15 cellular contexts compared by ENCODE assay signal in genomic region chr17:79495665-79496064, GRCh38.
DNase-seq lines count a peak whose midpoint lies in the region; ATAC-seq lines count a peak whose summit lies in the region.
"Had no signal": no experiment of that assay in that cellular context is flagged by ENCODE, and none has a peak within 500 bp of the region (broad histone marks: within the 10 kb centered on the region; RNA-seq: fewer than 3 reads in every experiment).

No MANE protein-coding gene starts in this region.

- peak; percentile 57 for ATAC-seq in stimulated activated naive CD8-positive, alpha-beta T cell treated with anti-CD3 and anti-CD28 coated beads, Interleukin-15, amount 100 ng/mL, for 72 hours
- no peak for ATAC-seq in stimulated activated naive CD8-positive, alpha-beta T cell treated with anti-CD3 and anti-CD28 coated beads, Interleukin-15, Interleukin-2, amounts not matched to agents 100 U/mL and 50 U/mL, for 24 hours
- no peak for ATAC-seq in HG02970 (IDR thresholded peaks at IDR 0.05; ENCODE audit: low FRiP score, unreplicated experiment)
- ATAC-seq: K562 had no signal

- no peaks in the 10 kb centered on the region for H3K79me1 ChIP-seq in neuronal stem cell (ENCODE audit: low read depth, low read length)

- no peak overlapping the region for H3K9ac ChIP-seq in neuronal stem cell (ENCODE audit: low read depth, low read length, poor library complexity)

- H4K8ac ChIP-seq in neuronal stem cell (ENCODE audit: low read depth, low read length), result no peak overlapping the region

- no peak for DNase-seq in stimulated activated naive CD8-positive, alpha-beta T cell treated with anti-CD3 and anti-CD28 coated beads, Interleukin-15, amount 100 ng/mL, for 72 hours
- DNase-seq in stimulated activated naive CD8-positive, alpha-beta T cell treated with anti-CD3 and anti-CD28 coated beads, Interleukin-15, Interleukin-2, amounts not matched to agents 100 U/mL and 50 U/mL, for 24 hours, result no peak
- DNase-seq in NCI-H524 treated with DMSO at 0.1 percent for 48 hours (lab: John Stamatoyannopoulos, UW), result peak; percentile 89
- no peak for DNase-seq in neuronal stem cell (ENCODE audit: low spot score)
- DNase-seq in activated naive CD4-positive, alpha-beta T cell treated with anti-CD3 and anti-CD28 coated beads, Interleukin-2, amount 10 ng/mL, durations not matched to agents 7 days and 5 days, result no peak
- DNase-seq in activated CD4-positive, alpha-beta T cell treated with anti-CD3 and anti-CD28 coated beads for 48 hours, result no peak
- DNase-seq: C1 segment of cervical spinal cord; Calu3; CD4-positive, alpha-beta T cell; DMS53; GF-D8; HCEC 1CT had no signal

- CTCF ChIA-PET in activated naive CD4-positive, alpha-beta T cell treated with anti-CD3 and anti-CD28 coated beads, Interleukin-2, amount 10 ng/mL, durations not matched to agents 7 days and 5 days (lab: Charles Lee), result no interaction called here

- peak overlapping the region; percentile 47 for H2AK5ac ChIP-seq in neuronal stem cell (ENCODE audit: low read depth, low read length)

- H3K4me1 ChIP-seq in neuronal stem cell (ENCODE audit: control insufficient read depth in 2 of 2, insufficient read depth in 1 of 2, low read depth in 1 of 2, low read length in 2 of 2), result peaks cover 0 to 2% of the 10 kb centered on the region in 2 donors

- H3K4me2 ChIP-seq in neuronal stem cell (ENCODE audit: insufficient read depth, low read length, poor library complexity, severe bottlenecking), result no peak overlapping the region

- peaks cover 23% of the 10 kb centered on the region for H3K27me3 Mint-ChIP-seq in stimulated activated naive CD8-positive, alpha-beta T cell treated with anti-CD3 and anti-CD28 coated beads, Interleukin-15, amount 100 ng/mL, for 72 hours
- H3K27me3 Mint-ChIP-seq in activated naive CD4-positive, alpha-beta T cell treated with anti-CD3 and anti-CD28 coated beads, Interleukin-2, amount 10 ng/mL, durations not matched to agents 7 days and 5 days, result no peaks in the 10 kb centered on the region

- no peak overlapping the region for H2BK5ac ChIP-seq in neuronal stem cell (ENCODE audit: low read length)

- H4K91ac ChIP-seq in neuronal stem cell (ENCODE audit: low read depth, low read length, poor library complexity), result no peak overlapping the region

- H3K36me3 ChIP-seq in neuronal stem cell (replicated peaks in 1 of 2; ENCODE audit: control insufficient read depth in 2 of 2, insufficient read depth in 2 of 2, low read length in 2 of 2), result no peaks in the 10 kb centered on the region

- no peak overlapping the region for H3K4me3 ChIP-seq in neuronal stem cell (ENCODE audit: low read length in 2 of 2)
- H3K4me3 ChIP-seq: K562 had no signal

- peak overlapping the region; percentile 75 for H3K18ac ChIP-seq in neuronal stem cell (ENCODE audit: low read length)

- H2BK15ac ChIP-seq in neuronal stem cell (ENCODE audit: low read length), result no peak overlapping the region

- H2BK120ac ChIP-seq in neuronal stem cell (ENCODE audit: low read depth, low read length), result peak overlapping the region; percentile 51

- peak overlapping the region; percentile 46 for H3K23ac ChIP-seq in neuronal stem cell (ENCODE audit: low read depth, low read length, poor library complexity)

- peaks cover 0 to 5% of the 10 kb centered on the region in 2 donors for H3K9me3 ChIP-seq in neuronal stem cell (replicated peaks in 1 of 2; ENCODE audit: control insufficient read depth in 2 of 2, insufficient read depth in 1 of 2, low read depth in 1 of 2, low read length in 2 of 2)

- peaks cover 4 to 24% of the 10 kb centered on the region in 2 donors for H3K9me3 Mint-ChIP-seq in stimulated activated naive CD8-positive, alpha-beta T cell treated with anti-CD3 and anti-CD28 coated beads, Interleukin-15, amount 100 ng/mL, for 72 hours
- H3K9me3 Mint-ChIP-seq in activated naive CD4-positive, alpha-beta T cell treated with anti-CD3 and anti-CD28 coated beads, Interleukin-2, amount 10 ng/mL, durations not matched to agents 7 days and 5 days, result peaks cover 3% of the 10 kb centered on the region

- no peak overlapping the region for H3K4me3 Mint-ChIP-seq in stimulated activated naive CD8-positive, alpha-beta T cell treated with anti-CD3 and anti-CD28 coated beads, Interleukin-15, amount 100 ng/mL, for 72 hours
- H3K4me3 Mint-ChIP-seq in activated naive CD4-positive, alpha-beta T cell treated with anti-CD3 and anti-CD28 coated beads, Interleukin-2, amount 10 ng/mL, durations not matched to agents 7 days and 5 days, result no peak overlapping the region
- H3K4me3 Mint-ChIP-seq: B cell; CD4-positive, alpha-beta T cell had no signal

- H3K14ac ChIP-seq in neuronal stem cell (ENCODE audit: low read length), result no peak overlapping the region

- WGBS in neuronal stem cell (ENCODE audit: extremely low coverage in 2 of 2, insufficient read length in 2 of 2, insufficient replicate concordance in 1 of 2), 2 donors, result no CpG with 5 or more reads among the region's 11 CpGs

- H2AFZ ChIP-seq in neuronal stem cell (ENCODE audit: low read length), result no peak overlapping the region

- H3K27me3 ChIP-seq in neuronal stem cell (ENCODE audit: control insufficient read depth in 3 of 3, insufficient read depth in 3 of 3, low read depth in 1 of 3, low read length in 3 of 3), result no peaks in the 10 kb centered on the region

- no peak overlapping the region for H3K27ac ChIP-seq in neuronal stem cell (replicated peaks; ENCODE audit: low read length)

- no peaks in the 10 kb centered on the region for H3K36me3 Mint-ChIP-seq in activated naive CD4-positive, alpha-beta T cell treated with anti-CD3 and anti-CD28 coated beads, Interleukin-2, amount 10 ng/mL, durations not matched to agents 7 days and 5 days

- H3K4me1 Mint-ChIP-seq in stimulated activated naive CD8-positive, alpha-beta T cell treated with anti-CD3 and anti-CD28 coated beads, Interleukin-15, amount 100 ng/mL, for 72 hours, result no peaks in the 10 kb centered on the region
- no peaks in the 10 kb centered on the region for H3K4me1 Mint-ChIP-seq in activated naive CD4-positive, alpha-beta T cell treated with anti-CD3 and anti-CD28 coated beads, Interleukin-2, amount 10 ng/mL, durations not matched to agents 7 days and 5 days
- H3K4me1 Mint-ChIP-seq: B cell had no signal

- H3K4ac ChIP-seq in neuronal stem cell (ENCODE audit: low read length), result no peak overlapping the region

- no peak overlapping the region for H2BK12ac ChIP-seq in neuronal stem cell (ENCODE audit: low read length)

- no peak overlapping the region for H3K27ac Mint-ChIP-seq in stimulated activated naive CD8-positive, alpha-beta T cell treated with anti-CD3 and anti-CD28 coated beads, Interleukin-15, amount 100 ng/mL, for 72 hours
- H3K27ac Mint-ChIP-seq in activated naive CD4-positive, alpha-beta T cell treated with anti-CD3 and anti-CD28 coated beads, Interleukin-2, amount 10 ng/mL, durations not matched to agents 7 days and 5 days, result no peak overlapping the region
- H3K27ac Mint-ChIP-seq: B cell; CD4-positive, alpha-beta T cell had no signal
